Comparison of ENCODE assay signal across 9 cellular contexts in the genomic region with DNA sequence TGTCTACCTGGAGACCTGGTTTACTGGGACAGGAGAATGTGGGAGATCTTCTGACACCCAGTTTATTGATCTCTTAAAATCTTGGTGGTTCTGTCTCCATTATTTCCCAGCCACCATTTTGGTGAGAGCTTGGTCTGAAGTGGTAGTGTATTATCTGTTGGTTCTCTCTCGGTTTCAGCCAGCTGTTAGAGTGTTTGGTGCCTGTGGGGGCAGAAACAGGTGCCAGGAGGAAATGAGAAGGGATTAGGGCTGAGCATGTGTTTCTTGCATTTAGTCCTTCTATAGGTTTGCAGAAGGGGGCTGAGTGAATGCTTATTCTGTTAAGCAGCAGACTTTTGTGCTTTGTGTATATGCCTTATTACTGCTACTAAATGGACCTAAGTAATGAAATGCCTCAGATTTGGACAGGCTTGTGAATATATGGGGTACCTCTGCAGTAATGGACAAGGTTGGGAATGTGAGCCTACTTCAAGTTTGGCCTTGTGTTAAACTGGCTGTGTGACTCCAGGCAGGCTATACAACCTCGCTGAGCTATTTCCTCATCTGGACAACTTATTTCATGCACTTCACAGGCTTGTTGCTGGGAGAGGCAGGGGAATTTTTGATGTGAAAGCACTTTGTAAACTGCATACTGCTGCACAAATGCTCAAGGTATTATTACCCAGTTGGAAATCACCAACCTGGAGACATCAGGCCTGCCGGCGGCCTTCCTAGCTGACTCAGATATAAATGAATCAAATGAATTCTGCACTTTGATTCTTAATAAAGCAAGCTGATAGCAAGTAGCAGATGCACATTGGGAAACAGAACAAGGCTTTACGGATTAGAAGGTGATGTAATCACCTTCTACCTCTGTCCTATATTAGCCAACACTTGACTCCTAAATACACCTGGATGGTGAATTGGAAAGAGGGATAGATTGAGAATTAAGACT. TPM values are rescaled to one million over a fixed set of nuclear protein-coding genes. Genes with fewer than 3 reads are reported as not detected.
DNase-seq lines count a peak whose midpoint lies in the region; ATAC-seq and TF ChIP-seq lines count a peak whose summit lies in the region.
"Had no signal": no experiment of that assay in that cellular context is flagged by ENCODE, and none has a peak within 500 bp of the region (broad histone marks: within the 10 kb centered on the region; RNA-seq: fewer than 3 reads in every experiment).

No MANE protein-coding gene starts in this region.

- 67% methylated on average over 5 of the region's 5 CpGs for WGBS in esophagus muscularis mucosa

- H3K27me3 ChIP-seq in gastrocnemius medialis (no peaks in the 10 kb centered on the region), esophagus muscularis mucosa (no peaks in the 10 kb centered on the region)

- intact Hi-C loops in gastrocnemius medialis (cut with DNase I; ENCODE audit: low total_unique reads) (no loop called here), esophagus muscularis mucosa (cut with DNase I) (loop anchor here (10.0 kb wide), 1 partner anchor 139 kb away; no protein-coding TSS in a partner anchor)

- no peaks in the 10 kb centered on the region for H3K9me3 ChIP-seq in gastrocnemius medialis
- no peaks in the 10 kb centered on the region for H3K9me3 ChIP-seq in esophagus muscularis mucosa

- TF ChIP-seq EP300 in esophagus muscularis mucosa (IDR thresholded peaks at IDR 0.05): no peak

- H3K4me3 ChIP-seq in gastrocnemius medialis: no peak overlapping the region
- no peak overlapping the region for H3K4me3 ChIP-seq in esophagus muscularis mucosa

- no peak for TF ChIP-seq CTCF in gastrocnemius medialis (IDR thresholded peaks at IDR 0.05 in 4 of 5, conservative IDR thresholded peaks at IDR 0.05 in 1 of 5)
- no peak for TF ChIP-seq CTCF in esophagus muscularis mucosa (IDR thresholded peaks at IDR 0.05)

- no peak for DNase-seq in activated CD4-positive, alpha-beta T cell treated with anti-CD3 and anti-CD28 coated beads, Interleukin-2, amount 10 ng/mL, durations not matched to agents 7 days and 5 days
- no peak for DNase-seq in activated CD4-positive, alpha-beta T cell treated with anti-CD3 and anti-CD28 coated beads for 4 hours
- no peak for DNase-seq in activated CD4-positive, alpha-beta memory T cell treated with anti-CD3 and anti-CD28 coated beads, Interleukin-2, amount 10 ng/mL, durations not matched to agents 7 days and 5 days
- no peak for DNase-seq in gastrocnemius medialis
- no peak for DNase-seq in esophagus muscularis mucosa (ENCODE audit: extremely low spot score)
- no peak for DNase-seq in Kasumi-1 (lab: John Stamatoyannopoulos, UW)
- DNase-seq in NCI-H345 (lab: John Stamatoyannopoulos, UW): no peak

- H3K36me3 ChIP-seq in gastrocnemius medialis: no peaks in the 10 kb centered on the region
- no peaks in the 10 kb centered on the region for H3K36me3 ChIP-seq in esophagus muscularis mucosa

- H3K27ac ChIP-seq in gastrocnemius medialis (peak overlapping the region; percentile 89 to 98 (median 95)), esophagus muscularis mucosa (replicated peaks in 1 of 4) (no peak overlapping the region)

- no peaks in the 10 kb centered on the region for H3K27me3 Mint-ChIP-seq in activated CD4-positive, alpha-beta T cell treated with anti-CD3 and anti-CD28 coated beads, Interleukin-2, amount 10 ng/mL, durations not matched to agents 7 days and 5 days
- H3K27me3 Mint-ChIP-seq in activated CD4-positive, alpha-beta memory T cell treated with anti-CD3 and anti-CD28 coated beads, Interleukin-2, amount 10 ng/mL, durations not matched to agents 7 days and 5 days: no peaks in the 10 kb centered on the region
- H3K27me3 Mint-ChIP-seq: dendritic cell treated with granulocyte-macrophage colony-stimulating factor and Interleukin-4, amounts not matched to agents 40 ng/mL and 50 ng/mL, for 4 days had no signal

- CTCF ChIA-PET in activated CD4-positive, alpha-beta T cell treated with anti-CD3 and anti-CD28 coated beads, Interleukin-2, amount 10 ng/mL, durations not matched to agents 7 days and 5 days (lab: Charles Lee): interaction anchor here (0.6 to 4.0 kb wide), 3 partner anchors 11 to 369 kb away, joined by 3 to 20 read pairs (median 3); no protein-coding TSS in a partner anchor
- CTCF ChIA-PET in activated CD4-positive, alpha-beta memory T cell treated with anti-CD3 and anti-CD28 coated beads, Interleukin-2, amount 10 ng/mL, durations not matched to agents 7 days and 5 days (lab: Charles Lee): interaction anchor here (1.1 kb wide), 1 partner anchor 135 kb away, joined by 5 read pairs; no protein-coding TSS in a partner anchor

- TF ChIP-seq POLR2A in gastrocnemius medialis (IDR thresholded peaks at IDR 0.05) (no peak), esophagus muscularis mucosa (IDR thresholded peaks at IDR 0.05; ENCODE audit: low read depth) (no peak)

- H3K4me1 Mint-ChIP-seq in activated CD4-positive, alpha-beta T cell treated with anti-CD3 and anti-CD28 coated beads, Interleukin-2, amount 10 ng/mL, durations not matched to agents 7 days and 5 days: peaks cover 97% of the 10 kb centered on the region
- peaks cover 98% of the 10 kb centered on the region for H3K4me1 Mint-ChIP-seq in activated CD4-positive, alpha-beta memory T cell treated with anti-CD3 and anti-CD28 coated beads, Interleukin-2, amount 10 ng/mL, durations not matched to agents 7 days and 5 days

- peaks cover 53% of the 10 kb centered on the region for H3K36me3 Mint-ChIP-seq in activated CD4-positive, alpha-beta T cell treated with anti-CD3 and anti-CD28 coated beads, Interleukin-2, amount 10 ng/mL, durations not matched to agents 7 days and 5 days (ENCODE audit: low read depth)
- H3K36me3 Mint-ChIP-seq in activated CD4-positive, alpha-beta memory T cell treated with anti-CD3 and anti-CD28 coated beads, Interleukin-2, amount 10 ng/mL, durations not matched to agents 7 days and 5 days (ENCODE audit: low read depth): peaks cover 61% of the 10 kb centered on the region

- peaks cover 91 to 93% of the 10 kb centered on the region in 2 donors for H3K4me1 ChIP-seq in gastrocnemius medialis
- peaks cover 48 to 75% (median 58%) of the 10 kb centered on the region in 4 donors for H3K4me1 ChIP-seq in esophagus muscularis mucosa

- ATAC-seq in HG03064 (IDR thresholded peaks at IDR 0.05; ENCODE audit: low read depth, unreplicated experiment) (peak; percentile 41), gastrocnemius medialis (peak; percentile 45 to 57)

- peak overlapping the region; percentile 46 for H3K27ac Mint-ChIP-seq in activated CD4-positive, alpha-beta T cell treated with anti-CD3 and anti-CD28 coated beads, Interleukin-2, amount 10 ng/mL, durations not matched to agents 7 days and 5 days
- H3K27ac Mint-ChIP-seq in activated CD4-positive, alpha-beta memory T cell treated with anti-CD3 and anti-CD28 coated beads, Interleukin-2, amount 10 ng/mL, durations not matched to agents 7 days and 5 days: peak overlapping the region; percentile 21
- H3K27ac Mint-ChIP-seq: dendritic cell treated with granulocyte-macrophage colony-stimulating factor and Interleukin-4, amounts not matched to agents 40 ng/mL and 50 ng/mL, for 4 days had no signal

- H3K4me3 Mint-ChIP-seq in activated CD4-positive, alpha-beta T cell treated with anti-CD3 and anti-CD28 coated beads, Interleukin-2, amount 10 ng/mL, durations not matched to agents 7 days and 5 days: no peak overlapping the region
- no peak overlapping the region for H3K4me3 Mint-ChIP-seq in activated CD4-positive, alpha-beta memory T cell treated with anti-CD3 and anti-CD28 coated beads, Interleukin-2, amount 10 ng/mL, durations not matched to agents 7 days and 5 days
- H3K4me3 Mint-ChIP-seq: dendritic cell treated with granulocyte-macrophage colony-stimulating factor and Interleukin-4, amounts not matched to agents 40 ng/mL and 50 ng/mL, for 4 days had no signal

- in situ Hi-C loops in gastrocnemius medialis (cut with MboI; ENCODE audit: low sequenced_read_pairs in 4 of 4): loop anchor here (25.0 kb wide), 5 partner anchors 107 to 357 kb away; no protein-coding TSS in a partner anchor

- POLR2A ChIA-PET in activated CD4-positive, alpha-beta T cell treated with anti-CD3 and anti-CD28 coated beads, Interleukin-2, amount 10 ng/mL, durations not matched to agents 7 days and 5 days (lab: Charles Lee): no interaction called here
- POLR2A ChIA-PET in activated CD4-positive, alpha-beta memory T cell treated with anti-CD3 and anti-CD28 coated beads, Interleukin-2, amount 10 ng/mL, durations not matched to agents 7 days and 5 days (lab: Charles Lee): interaction anchor here (1.0 kb wide), 1 partner anchor 70 kb away, joined by 3 read pairs; no protein-coding TSS in a partner anchor

- H3K9me3 Mint-ChIP-seq in activated CD4-positive, alpha-beta T cell treated with anti-CD3 and anti-CD28 coated beads, Interleukin-2, amount 10 ng/mL, durations not matched to agents 7 days and 5 days: no peaks in the 10 kb centered on the region
- no peaks in the 10 kb centered on the region for H3K9me3 Mint-ChIP-seq in activated CD4-positive, alpha-beta memory T cell treated with anti-CD3 and anti-CD28 coated beads, Interleukin-2, amount 10 ng/mL, durations not matched to agents 7 days and 5 days
- H3K9me3 Mint-ChIP-seq: dendritic cell treated with granulocyte-macrophage colony-stimulating factor and Interleukin-4, amounts not matched to agents 40 ng/mL and 50 ng/mL, for 4 days had no signal

RNA-seq across cellular contexts. Expression of a gene that starts 9.9 kb away (rescaled TPM):
- 10 to 100 TPM; 27.5 to 27.6 TPM for total RNA-seq in activated CD4-positive, alpha-beta T cell treated with anti-CD3 and anti-CD28 coated beads, Interleukin-2, amount 10 ng/mL, durations not matched to agents 7 days and 5 days
- 10 to 100 TPM; 28.4 to 29.7 TPM for total RNA-seq in activated CD4-positive, alpha-beta memory T cell treated with anti-CD3 and anti-CD28 coated beads, Interleukin-2, amount 10 ng/mL, durations not matched to agents 7 days and 5 days
- total RNA-seq in gastrocnemius medialis (10 to 100 TPM; 11.6 to 22.5 (median 16.4) TPM), esophagus muscularis mucosa (10 to 100 TPM in 1 of 4 donors, 1 to 10 TPM in 3; 5.8 to 10.4 (median 8.1) TPM)

Comparison
In these comparisons a context has a peak if more than half of its experiments do, and no peak if none do; other contexts are left out.
1. H3K27ac ChIP-seq: peak in gastrocnemius medialis (4 of 4); none in esophagus muscularis mucosa (0 of 4).